Comparison of ENCODE assay signal across 9 cellular contexts in genomic region chr15:80011041-80011523, GRCh38. TPM values are rescaled to one million over a fixed set of nuclear protein-coding genes. Genes with fewer than 3 reads are reported as not detected.
DNase-seq lines count a peak whose midpoint lies in the region; ATAC-seq, FAIRE-seq and TF ChIP-seq lines count a peak whose summit lies in the region.
"Not testable (repeated sequence)": the region's sequence is repeated elsewhere in the genome, so short reads cannot be mapped to it uniquely, and the experiment has no call there.
"Had no signal": no experiment of that assay in that cellular context is flagged by ENCODE, and none has a peak within 500 bp of the region (broad histone marks: within the 10 kb centered on the region; RNA-seq: fewer than 3 reads in every experiment).

No MANE protein-coding gene starts in this region.

- H3K27me3 Mint-ChIP-seq in natural killer cell treated with Interleukin-12 subunit alpha and Interleukin-12 subunit beta and Interleukin-15 and Interleukin-18, amount 100 ng/mL, for 72 hours = not testable (repeated sequence)

- H3K4me1 Mint-ChIP-seq in natural killer cell treated with Interleukin-12 subunit alpha and Interleukin-12 subunit beta and Interleukin-15 and Interleukin-18, amount 100 ng/mL, for 72 hours (ENCODE audit: low read depth in 2 of 2) = peaks cover 7 to 10% of the 10 kb centered on the region in 2 donors

- TF ChIP-seq CTCF in bronchial epithelial cell (IDR thresholded peaks at IDR 0.05; ENCODE audit: insufficient read depth, low read length, severe bottlenecking) = not testable (repeated sequence)

- not testable (repeated sequence) for H3K36me3 ChIP-seq in bronchial epithelial cell (ENCODE audit: control insufficient read depth, insufficient read depth, low read length)

- peak; percentile 86 for FAIRE-seq in GM12891 (lab: Jason Lieb, UNC)
- FAIRE-seq in bronchial epithelial cell (lab: Jason Lieb, UNC) = not testable (repeated sequence)

- H3K4me3 ChIP-seq in bronchial epithelial cell (ENCODE audit: low read depth, low read length) = not testable (repeated sequence)

- H3K36me3 Mint-ChIP-seq in natural killer cell treated with Interleukin-12 subunit alpha and Interleukin-12 subunit beta and Interleukin-15 and Interleukin-18, amount 100 ng/mL, for 72 hours = not testable (repeated sequence)

- peak overlapping the region; percentile 34 to 40 for H3K27ac Mint-ChIP-seq in natural killer cell treated with Interleukin-12 subunit alpha and Interleukin-12 subunit beta and Interleukin-15 and Interleukin-18, amount 100 ng/mL, for 72 hours

- peak; percentile 75 for DNase-seq in A172 (ENCODE audit: low spot score)
- DNase-seq in GM12891 (ENCODE audit: insufficient read length, low spot score); natural killer cell treated with Interleukin-12 subunit alpha and Interleukin-12 subunit beta and Interleukin-15 and Interleukin-18, amount 100 ng/mL, for 72 hours (ENCODE audit: low spot score): not testable (repeated sequence)
- DNase-seq in MV-4-11 (lab: John Stamatoyannopoulos, UW) = peak; percentile 74
- DNase-seq in bronchial epithelial cell (ENCODE audit: low read depth) = peak; percentile 83

- H3K27me3 ChIP-seq in bronchial epithelial cell (ENCODE audit: control insufficient read depth, insufficient read depth, low read length) = not testable (repeated sequence)

- not testable (repeated sequence) for H3K9me3 Mint-ChIP-seq in natural killer cell treated with Interleukin-12 subunit alpha and Interleukin-12 subunit beta and Interleukin-15 and Interleukin-18, amount 100 ng/mL, for 72 hours

- peak overlapping the region; percentile 51 for H3K4me3 Mint-ChIP-seq in natural killer cell treated with Interleukin-12 subunit alpha and Interleukin-12 subunit beta and Interleukin-15 and Interleukin-18, amount 100 ng/mL, for 72 hours

- ATAC-seq in GM21367 (IDR thresholded peaks at IDR 0.05; ENCODE audit: unreplicated experiment) (peak; percentile 44), HG03060 (IDR thresholded peaks at IDR 0.05; ENCODE audit: low read depth, unreplicated experiment) (peak; percentile 33)
- ATAC-seq in activated CD4-positive, CD25-positive, alpha-beta regulatory T cell treated with anti-CD3 and anti-CD28 coated beads, Interleukin-2, amount 50 U/mL, for 24 hours = peak; percentile 42 to 73
- ATAC-seq in natural killer cell treated with Interleukin-12 subunit alpha and Interleukin-12 subunit beta and Interleukin-15 and Interleukin-18, amount 100 ng/mL, for 72 hours = peak; percentile 52 to 78

- not testable (repeated sequence) for TF ChIP-seq POLR2A in GM12891 (IDR thresholded peaks at IDR 0.05; ENCODE audit: low read depth, low read length)

TF ChIP-seq in GM12891, 5 proteins besides CTCF, POLR2A, EP300 and RAD21:
- peak; percentile 91 for TF ChIP-seq POU2F2 (IDR thresholded peaks at IDR 0.05; ENCODE audit: low read depth, low read length)

RNA-seq across cellular contexts. Expression of gene BCL2A1, which starts 40.1 kb away (rescaled TPM):
- total RNA-seq in A172 (2014; rRNA removed; shearing (Covaris generic)) = not detected in 2 replicates
- 258 TPM for polyA plus RNA-seq in GM12891 (2012; ENCODE audit: low read depth, missing spikeins)
- 0.26 and 0.38 TPM in 2 replicates for total RNA-seq in bronchial epithelial cell
- total RNA-seq in natural killer cell treated with Interleukin-12 subunit alpha and Interleukin-12 subunit beta and Interleukin-15 and Interleukin-18, amount 100 ng/mL, for 72 hours = 10 to 100 TPM; 17.3 to 40.0 TPM
- total RNA-seq: esophagus mucosa had no signal

RNA-seq across cellular contexts. Expression of gene ZFAND6, which starts 48.4 kb away (rescaled TPM):
- 113 and 131 TPM in 2 replicates for total RNA-seq in A172 (2014; rRNA removed; shearing (Covaris generic))
- polyA plus RNA-seq in GM12891 (2012; ENCODE audit: low read depth, missing spikeins) = 50.3 TPM
- 186 and 218 TPM in 2 replicates for total RNA-seq in bronchial epithelial cell
- total RNA-seq in natural killer cell treated with Interleukin-12 subunit alpha and Interleukin-12 subunit beta and Interleukin-15 and Interleukin-18, amount 100 ng/mL, for 72 hours = 10 to 100 TPM; 39.3 to 46.6 TPM

Comparison
In these comparisons a context has a peak if more than half of its experiments do, and no peak if none do; other contexts are left out.
1. RNA of gene BCL2A1, which starts 40.1 kb away (total RNA-seq): 17.3 to 40.0 TPM in natural killer cell treated with Interleukin-12 subunit alpha and Interleukin-12 subunit beta and Interleukin-15 and Interleukin-18, amount 100 ng/mL, for 72 hours; 0.26 to 0.38 TPM in bronchial epithelial cell and not detected in A172; every median in the first group is over 10 times any median in the second.
2. Peak in every context shown above with its lines, with median percentiles within 50 percentile points of each other: ATAC-seq.